ENCODE assay signal across 9 cellular contexts in genomic region chr13:31012285-31013024, GRCh38.
DNase-seq lines count a peak whose midpoint lies in the region; ATAC-seq, FAIRE-seq and TF ChIP-seq lines count a peak whose summit lies in the region.
"Had no signal": no experiment of that assay in that cellular context is flagged by ENCODE, and none has a peak within 500 bp of the region (broad histone marks: within the 10 kb centered on the region; RNA-seq: fewer than 3 reads in every experiment).

No MANE protein-coding gene starts in this region.

- H3K79me2 ChIP-seq in astrocyte (ENCODE audit: insufficient read depth, low read length), result no peaks in the 10 kb centered on the region

- no peak overlapping the region for H2BK15ac ChIP-seq in IMR-90 (ENCODE audit: low read depth, low read length)

- in situ Hi-C loops in IMR-90 (cut with MboI; ENCODE audit: low sequenced_read_pairs), result loop anchor here (10.0 kb wide), 1 partner anchor 208 kb away; no protein-coding TSS in a partner anchor

- no peaks in the 10 kb centered on the region for H3K36me3 ChIP-seq in IMR-90 (ENCODE audit: control insufficient read depth, insufficient read depth, low read length)
- no peaks in the 10 kb centered on the region for H3K36me3 ChIP-seq in astrocyte (ENCODE audit: insufficient read depth, low read length)

- H3K4me3 ChIP-seq in GM12865 (ENCODE audit: low read depth, low read length) (no peak overlapping the region), IMR-90 (ENCODE audit: insufficient read depth, low read depth, low read length) (no peak overlapping the region), astrocyte (ENCODE audit: insufficient read depth, low read depth, low read length) (no peak overlapping the region)

- H3K4ac ChIP-seq in IMR-90 (ENCODE audit: low read depth, low read length), result no peak overlapping the region

- H3K4me3 Mint-ChIP-seq in astrocyte (ENCODE audit: unreplicated experiment) (no peak overlapping the region), neural crest cell (no peak overlapping the region)

- peak; percentile 73 for TF ChIP-seq RAD21 in IMR-90 (IDR thresholded peaks at IDR 0.05; ENCODE audit: low read length)

- H3K27ac ChIP-seq in IMR-90 (ENCODE audit: insufficient read depth, low read length) (no peak overlapping the region), astrocyte (ENCODE audit: low read depth, low read length) (no peak overlapping the region)

- H3K56ac ChIP-seq in IMR-90 (ENCODE audit: extremely low read depth, insufficient read depth, low read length), result no peak overlapping the region

- H2BK20ac ChIP-seq in IMR-90 (ENCODE audit: low read depth, low read length), result no peak overlapping the region

- no TSS peak for BruUV-seq in IMR-90 (replicated peaks; lab: Mats Ljungman, UMichigan)

- H3K4me1 Mint-ChIP-seq in astrocyte (ENCODE audit: low read depth, unreplicated experiment), result peaks cover 17% of the 10 kb centered on the region
- peaks cover 19% of the 10 kb centered on the region for H3K4me1 Mint-ChIP-seq in neural crest cell

- no peak for TF ChIP-seq POLR2A in IMR-90 (IDR thresholded peaks at IDR 0.05; ENCODE audit: low read depth, low read length)

- H3K14ac ChIP-seq in IMR-90 (replicated peaks; ENCODE audit: low read depth, low read length), result 0 out of 2 replicates have a peak overlapping the region, but pooled peaks have one; percentile 19

- H3K18ac ChIP-seq in IMR-90 (ENCODE audit: low read depth, low read length), result no peak overlapping the region

- dilution Hi-C loops in IMR-90 (cut with HindIII; ENCODE audit: low sequenced_read_pairs, unreplicated experiment), result no loop called here

- H3K4me1 ChIP-seq in IMR-90 (ENCODE audit: control insufficient read depth, insufficient read depth, low read length) (no peaks in the 10 kb centered on the region; the same call in 1 of the 2 replicates), astrocyte (ENCODE audit: insufficient read depth, low read length) (peaks cover 4% of the 10 kb centered on the region)

- H3K27me3 Mint-ChIP-seq in astrocyte (ENCODE audit: low read depth, unreplicated experiment) (peaks cover 4% of the 10 kb centered on the region), neural crest cell (ENCODE audit: low read depth) (no peaks in the 10 kb centered on the region)

- H3K27me3 ChIP-seq in IMR-90 (ENCODE audit: control insufficient read depth, insufficient read depth, low read length) (no peaks in the 10 kb centered on the region; the same call in 1 of the 2 replicates), astrocyte (ENCODE audit: insufficient read depth, low read length) (no peaks in the 10 kb centered on the region)

- H4K5ac ChIP-seq in IMR-90 (ENCODE audit: low read depth, low read length), result no peak overlapping the region

- CTCF ChIA-PET in IMR-90 (lab: Yijun Ruan, JAX), result interaction anchor here (0.6 to 1.2 kb wide), 3 partner anchors 15 to 58 kb away, joined by 3 read pairs; no protein-coding TSS in a partner anchor

- ATAC-seq in IMR-90 (ENCODE audit: low read depth), result no peak
- ATAC-seq in GM21737 (IDR thresholded peaks at IDR 0.05; ENCODE audit: unreplicated experiment), result no peak
- ATAC-seq in GM21619 (IDR thresholded peaks at IDR 0.05; ENCODE audit: unreplicated experiment), result no peak

- peak overlapping the region; percentile 26; the same call in 1 of the 2 replicates for H4K91ac ChIP-seq in IMR-90 (ENCODE audit: insufficient read depth, low read depth, low read length)

- H3K9ac ChIP-seq in IMR-90 (ENCODE audit: low read depth, low read length) (no peak overlapping the region), astrocyte (ENCODE audit: low read length) (no peak overlapping the region)

- H3K79me1 ChIP-seq in IMR-90 (ENCODE audit: low read depth in 1 of 2, low read length in 2 of 2), result no peaks in the 10 kb centered on the region

- H3K23ac ChIP-seq in IMR-90 (ENCODE audit: low read depth, low read length), result no peak overlapping the region

- no peaks in the 10 kb centered on the region for H4K20me1 ChIP-seq in IMR-90 (ENCODE audit: insufficient read depth, low read length)
- H4K20me1 ChIP-seq in astrocyte (ENCODE audit: insufficient read depth, low read length), result no peaks in the 10 kb centered on the region

- H2BK120ac ChIP-seq in IMR-90 (ENCODE audit: low read depth, low read length), result peak overlapping the region; percentile 66

- intact Hi-C loops in IMR-90 (cut with micrococcal nuclease), result loop anchor here (1.0 to 10.0 kb wide), 3 partner anchors 147 to 338 kb away; no protein-coding TSS in a partner anchor

- POLR2A ChIA-PET in IMR-90 (lab: Charles Lee; ENCODE audit: unreplicated experiment), result no interaction called here

- no peak for TF ChIP-seq CTCF in GM12865 (IDR thresholded peaks at IDR 0.05; ENCODE audit: insufficient read depth, low read depth, low read length, missing control alignments)
- TF ChIP-seq CTCF in IMR-90 (conservative IDR thresholded peaks at IDR 0.05; ENCODE audit: low read depth, low read length), result peak; percentile 60
- peak; percentile 46 for TF ChIP-seq CTCF in astrocyte (IDR thresholded peaks at IDR 0.05; ENCODE audit: insufficient read depth, low read depth, low read length)
- TF ChIP-seq CTCF in neural crest cell (conservative IDR thresholded peaks at IDR 0.05), result peak; percentile 51
- TF ChIP-seq CTCF in GM20000 (IDR thresholded peaks at IDR 0.05; ENCODE audit: extremely low read depth, missing control alignments), result no peak

- H3K4me2 ChIP-seq in IMR-90 (ENCODE audit: low read depth, low read length), result no peak overlapping the region
- H3K4me2 ChIP-seq in astrocyte (ENCODE audit: low read length), result no peak overlapping the region

- DNase-seq in GM12865 (ENCODE audit: low read depth) (peak; percentile 29), IMR-90 (peak; percentile 46), astrocyte (ENCODE audit: low read depth) (no peak), neural crest cell (ENCODE audit: low read depth, low spot score) (no peak), GM20000 (ENCODE audit: low spot score) (no peak)
- DNase-seq in activated CD8-positive, alpha-beta memory T cell treated with anti-CD3 and anti-CD28 coated beads, Interleukin-2, amount 50 U/mL, for 48 hours, result no peak
- DNase-seq: stimulated activated CD4-positive, alpha-beta T cell treated with anti-CD3 and anti-CD28 coated beads, Interleukin-2, amount 100 ng/mL, for 48 hours had no signal

- no peak overlapping the region for H3K27ac Mint-ChIP-seq in astrocyte (ENCODE audit: unreplicated experiment)
- H3K27ac Mint-ChIP-seq in neural crest cell (ENCODE audit: unreplicated experiment), result no peak overlapping the region

- no peak overlapping the region for H2AK9ac ChIP-seq in IMR-90 (replicated peaks; ENCODE audit: low read depth, low read length, poor library complexity)

- WGBS in IMR-90 (ENCODE audit: extremely low coverage in 2 of 2, insufficient read length in 1 of 2), 2 experiments, result no CpG with 5 or more reads among the region's 6 CpGs

- no peak overlapping the region for H2AK5ac ChIP-seq in IMR-90 (ENCODE audit: low read depth, low read length)

- no peak overlapping the region for H2AFZ ChIP-seq in IMR-90 (replicated peaks; ENCODE audit: low read length, poor library complexity)
- H2AFZ ChIP-seq in astrocyte (ENCODE audit: low read depth, low read length), result no peak overlapping the region

- no peak overlapping the region for H2BK5ac ChIP-seq in IMR-90 (ENCODE audit: low read depth, low read length, poor library complexity, severe bottlenecking)

- no peak for FAIRE-seq in astrocyte (lab: Jason Lieb, UNC)

- H3K9me3 Mint-ChIP-seq in astrocyte (ENCODE audit: unreplicated experiment) (peaks cover 2% of the 10 kb centered on the region), neural crest cell (no peaks in the 10 kb centered on the region)

- 0 out of 2 replicates have a peak, but pooled peaks cover 2% of the 10 kb centered on the region for H3K9me1 ChIP-seq in IMR-90 (ENCODE audit: insufficient read depth, low read length)

- H4K8ac ChIP-seq in IMR-90 (ENCODE audit: low read depth in 2 of 2, low read length in 2 of 2), result no peak overlapping the region

- H3K9me3 ChIP-seq in IMR-90 (ENCODE audit: control insufficient read depth, insufficient read depth, low read length), result no peaks in the 10 kb centered on the region
- no peaks in the 10 kb centered on the region for H3K9me3 ChIP-seq in astrocyte (ENCODE audit: insufficient read depth, low read depth, low read length)

- H3K36me3 Mint-ChIP-seq in astrocyte (ENCODE audit: low read depth, unreplicated experiment) (no peaks in the 10 kb centered on the region), neural crest cell (ENCODE audit: low read depth) (no peaks in the 10 kb centered on the region)

TF ChIP-seq in IMR-90, 13 proteins besides CTCF, POLR2A, EP300 and RAD21:
- TF ChIP-seq MAFK (IDR thresholded peaks at IDR 0.05; ENCODE audit: low read depth, low read length), result no peak
- peak; percentile 67 for TF ChIP-seq SMC3 (IDR thresholded peaks at IDR 0.05; ENCODE audit: low read depth, low read length)

Comparison
In these comparisons a context has a peak if more than half of its experiments do, and no peak if none do; other contexts are left out.
1. DNase-seq: peak in GM12865 (single experiment) and IMR-90 (single experiment); none in astrocyte (single experiment), neural crest cell (single experiment), activated CD8-positive, alpha-beta memory T cell treated with anti-CD3 and anti-CD28 coated beads, Interleukin-2, amount 50 U/mL, for 48 hours (single experiment) and GM20000 (single experiment).
2. CTCF ChIP-seq: peak in IMR-90 (single experiment), astrocyte (single experiment) and neural crest cell (single experiment); none in GM12865 (single experiment) and GM20000 (single experiment).